Comparison of ENCODE assay signal across 11 cellular contexts in the genomic region with DNA sequence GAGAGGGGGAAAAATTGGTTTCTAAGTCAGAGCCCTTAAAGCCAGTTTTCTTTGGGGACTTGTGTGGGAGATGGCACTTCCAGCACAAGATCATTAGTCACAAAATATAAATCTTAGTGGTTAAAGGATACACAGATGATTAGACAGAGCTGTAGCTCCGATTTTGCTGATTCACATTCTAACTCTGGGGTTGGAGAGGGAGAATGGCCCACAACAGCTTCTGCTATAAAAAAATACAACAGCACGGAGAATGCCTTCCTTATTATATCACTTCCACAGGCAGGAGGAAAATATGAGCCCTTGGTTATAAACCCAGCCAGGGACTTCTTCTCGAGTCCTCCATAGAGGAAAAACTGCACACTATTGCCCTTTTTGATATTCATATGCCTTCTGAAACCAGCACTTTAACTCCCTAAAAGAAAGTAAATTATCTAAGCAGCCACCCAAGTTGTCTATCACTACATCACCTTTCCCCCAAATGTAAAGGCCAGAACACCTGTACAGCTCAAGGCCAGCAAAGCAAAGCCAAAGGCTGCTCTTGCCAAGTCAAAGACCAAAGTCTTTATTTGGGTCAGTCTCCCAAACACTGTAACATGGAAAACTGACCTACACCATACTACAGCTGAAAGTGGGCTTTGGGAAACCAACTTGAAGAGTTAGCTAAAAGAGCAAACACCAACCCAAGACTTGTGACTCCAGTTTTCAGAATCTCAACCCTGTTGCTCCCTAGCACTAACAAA. TPM values are rescaled to one million over a fixed set of nuclear protein-coding genes. Genes with fewer than 3 reads are reported as not detected.
DNase-seq lines count a peak whose midpoint lies in the region; ATAC-seq and TF ChIP-seq lines count a peak whose summit lies in the region.
"Had no signal": no experiment of that assay in that cellular context is flagged by ENCODE, and none has a peak within 500 bp of the region (broad histone marks: within the 10 kb centered on the region; RNA-seq: fewer than 3 reads in every experiment).

No MANE protein-coding gene starts in this region.

- H2BK15ac ChIP-seq in neuronal stem cell (ENCODE audit: low read length) = no peak overlapping the region

- H3K36me3 ChIP-seq in GM23248 (ENCODE audit: low read depth) = peaks cover 23% of the 10 kb centered on the region
- no peaks in the 10 kb centered on the region for H3K36me3 ChIP-seq in smooth muscle cell (ENCODE audit: low read depth)
- H3K36me3 ChIP-seq in neuronal stem cell (replicated peaks in 1 of 2; ENCODE audit: control insufficient read depth in 2 of 2, insufficient read depth in 2 of 2, low read length in 2 of 2) = peaks cover 23 to 63% of the 10 kb centered on the region in 2 donors

- peaks cover 43% of the 10 kb centered on the region for H3K4me1 Mint-ChIP-seq in T-helper 17 cell

- peaks cover 93% of the 10 kb centered on the region for H3K79me2 ChIP-seq in GM23248 (ENCODE audit: insufficient read depth)
- H3K79me2 ChIP-seq in smooth muscle cell (ENCODE audit: low read depth) = peaks cover 51% of the 10 kb centered on the region

- no peaks in the 10 kb centered on the region for H3K9me3 ChIP-seq in GM23248 (ENCODE audit: low read depth)
- H3K9me3 ChIP-seq in T-helper 17 cell (ENCODE audit: control insufficient read depth, low read length, poor library complexity, severe bottlenecking) = no peaks in the 10 kb centered on the region
- no peaks in the 10 kb centered on the region for H3K9me3 ChIP-seq in smooth muscle cell (replicated peaks; ENCODE audit: low read depth)
- H3K9me3 ChIP-seq in neuronal stem cell (replicated peaks in 1 of 2; ENCODE audit: control insufficient read depth in 2 of 2, insufficient read depth in 1 of 2, low read depth in 1 of 2, low read length in 2 of 2) = no peaks in the 10 kb centered on the region

- TF ChIP-seq CTCF in foreskin fibroblast (IDR thresholded peaks at IDR 0.05; ENCODE audit: low read depth, low read length) (no peak), smooth muscle cell (IDR thresholded peaks at IDR 0.05; ENCODE audit: borderline replicate concordance, insufficient read depth, poor library complexity, severe bottlenecking) (no peak)

- H2AFZ ChIP-seq in GM23248 (no peak overlapping the region), smooth muscle cell (ENCODE audit: low read depth) (no peak overlapping the region), neuronal stem cell (ENCODE audit: low read length) (no peak overlapping the region)

- no peak overlapping the region for H3K14ac ChIP-seq in neuronal stem cell (ENCODE audit: low read length)

- DNase-seq in GM23248 = peak; percentile 94
- DNase-seq in T-helper 17 cell = no peak
- peak; percentile 83 to 84 for DNase-seq in foreskin fibroblast
- no peak for DNase-seq in smooth muscle cell (lab: John Stamatoyannopoulos, UW; ENCODE audit: unreplicated experiment)
- no peak for DNase-seq in AML-193 (lab: John Stamatoyannopoulos, UW)
- no peak for DNase-seq in DMS153 treated with DMSO at 0.1 percent for 48 hours (lab: John Stamatoyannopoulos, UW; ENCODE audit: unreplicated experiment)
- DNase-seq in neuronal stem cell (ENCODE audit: low spot score) = no peak
- DNase-seq: NCI-H1105 had no signal

- peaks cover 7% of the 10 kb centered on the region for H3K79me1 ChIP-seq in neuronal stem cell (ENCODE audit: low read depth, low read length)

- H2BK5ac ChIP-seq in neuronal stem cell (ENCODE audit: low read length) = no peak overlapping the region

- H3K4me1 ChIP-seq in GM23248 (ENCODE audit: insufficient read depth) (peaks cover 65% of the 10 kb centered on the region), smooth muscle cell (ENCODE audit: low read depth) (peaks cover 25% of the 10 kb centered on the region), neuronal stem cell (ENCODE audit: control insufficient read depth in 2 of 2, insufficient read depth in 1 of 2, low read depth in 1 of 2, low read length in 2 of 2) (peaks cover 0 to 5% of the 10 kb centered on the region in 2 donors)

- H3K9ac ChIP-seq in GM23248 (peak overlapping the region; percentile 78), smooth muscle cell (ENCODE audit: low read depth) (peak overlapping the region; percentile 86), neuronal stem cell (ENCODE audit: low read depth, low read length, poor library complexity) (no peak overlapping the region)

- no peaks in the 10 kb centered on the region for H3K27me3 ChIP-seq in GM23248 (replicated peaks; ENCODE audit: insufficient read depth)
- no peaks in the 10 kb centered on the region for H3K27me3 ChIP-seq in smooth muscle cell (ENCODE audit: low read depth)
- H3K27me3 ChIP-seq in neuronal stem cell (ENCODE audit: control insufficient read depth in 3 of 3, insufficient read depth in 3 of 3, low read depth in 1 of 3, low read length in 3 of 3) = no peaks in the 10 kb centered on the region

- H3F3A ChIP-seq in GM23248 (ENCODE audit: insufficient read depth) (peaks cover 39% of the 10 kb centered on the region), smooth muscle cell (ENCODE audit: low read depth) (peaks cover 18% of the 10 kb centered on the region)

- H4K91ac ChIP-seq in neuronal stem cell (ENCODE audit: low read depth, low read length, poor library complexity) = no peak overlapping the region

- H3K27ac Mint-ChIP-seq in T-helper 17 cell = peak overlapping the region; percentile 85
- H3K27ac Mint-ChIP-seq: dendritic cell treated with granulocyte-macrophage colony-stimulating factor and Interleukin-4, amounts not matched to agents 40 ng/mL and 50 ng/mL, for 4 days had no signal

- H2BK12ac ChIP-seq in neuronal stem cell (ENCODE audit: low read length) = no peak overlapping the region

- H3K4me2 ChIP-seq in GM23248 (ENCODE audit: unreplicated experiment) (peak overlapping the region; percentile 78), smooth muscle cell (peak overlapping the region; percentile 78), neuronal stem cell (ENCODE audit: insufficient read depth, low read length, poor library complexity, severe bottlenecking) (no peak overlapping the region)

- no peak overlapping the region for H2BK120ac ChIP-seq in neuronal stem cell (ENCODE audit: low read depth, low read length)

- H3K27ac ChIP-seq in GM23248 (peak overlapping the region; percentile 92), smooth muscle cell (ENCODE audit: low read depth) (peak overlapping the region; percentile 97), neuronal stem cell (replicated peaks; ENCODE audit: low read length) (no peak overlapping the region)

- 2% methylated on average over 3 of the region's 3 CpGs for WGBS in GM23248 (ENCODE audit: low coverage in 1 of 2, low lambda C conversion rate in 2 of 2, missing lambda C conversion rate in 2 of 2), 2 experiments
- 12% methylated on average over 3 of the region's 3 CpGs for WGBS in smooth muscle cell (ENCODE audit: low lambda C conversion rate)
- WGBS in neuronal stem cell (ENCODE audit: extremely low coverage in 2 of 2, insufficient read length in 2 of 2, insufficient replicate concordance in 1 of 2), 2 donors = no CpG with 5 or more reads among the region's 3 CpGs

- H4K20me1 ChIP-seq in GM23248 (ENCODE audit: insufficient read depth) (0 out of 2 replicates have a peak, but pooled peaks cover 3% of the 10 kb centered on the region), smooth muscle cell (ENCODE audit: low read depth) (peaks cover 54% of the 10 kb centered on the region)

- H3K18ac ChIP-seq in neuronal stem cell (ENCODE audit: low read length) = no peak overlapping the region

- no peak overlapping the region for H4K8ac ChIP-seq in neuronal stem cell (ENCODE audit: low read depth, low read length)

- H3K36me3 Mint-ChIP-seq in T-helper 17 cell (ENCODE audit: low read depth) = peaks cover 9% of the 10 kb centered on the region

- no peak overlapping the region for H3K4ac ChIP-seq in neuronal stem cell (ENCODE audit: low read length)

- H3K4me3 ChIP-seq in GM23248 (peak overlapping the region; percentile 49), foreskin fibroblast (ENCODE audit: low read depth in 1 of 2, low read length in 2 of 2) (peak overlapping the region in 1 of 2 donors; percentile 5), smooth muscle cell (no peak overlapping the region), neuronal stem cell (ENCODE audit: low read length in 2 of 2) (no peak overlapping the region)

- ATAC-seq in T-helper 17 cell (no peak), HG03457 (IDR thresholded peaks at IDR 0.05; ENCODE audit: unreplicated experiment) (no peak)

- H3K23ac ChIP-seq in neuronal stem cell (ENCODE audit: low read depth, low read length, poor library complexity) = no peak overlapping the region

- no peak overlapping the region for H3K4me3 Mint-ChIP-seq in T-helper 17 cell
- H3K4me3 Mint-ChIP-seq: dendritic cell treated with granulocyte-macrophage colony-stimulating factor and Interleukin-4, amounts not matched to agents 40 ng/mL and 50 ng/mL, for 4 days had no signal

- no peak overlapping the region for H2AK5ac ChIP-seq in neuronal stem cell (ENCODE audit: low read depth, low read length)

- H3K9me2 ChIP-seq in GM23248 (ENCODE audit: insufficient read depth) = no peaks in the 10 kb centered on the region

- H3K27me3 Mint-ChIP-seq in T-helper 17 cell = no peaks in the 10 kb centered on the region
- H3K27me3 Mint-ChIP-seq: dendritic cell treated with granulocyte-macrophage colony-stimulating factor and Interleukin-4, amounts not matched to agents 40 ng/mL and 50 ng/mL, for 4 days had no signal

- in situ Hi-C loops in GM23248 (cut with MboI) = no loop called here

RNA-seq across cellular contexts. Expression of gene MRPL14, which starts 10.4 kb away (rescaled TPM):
- 47.6 and 64.7 TPM in 2 replicates for total RNA-seq in GM23248 (2014; rRNA removed; shearing (Covaris generic))
- polyA plus RNA-seq in GM23248 (2016; fragmentation: Nextera tagmentation; extraction: Ambion mirVana) (91.2 and 98.0 TPM in 2 replicates), smooth muscle cell (97.9 and 99.5 TPM in 2 replicates)
- total RNA-seq in T-helper 17 cell (10 to 100 TPM; 13.2 to 13.7 TPM), smooth muscle cell (29.2 and 53.4 TPM in 2 replicates)
- polyA plus RNA-seq in neuronal stem cell (2013, experiment 1 of 2) = 64.6 TPM
- polyA plus RNA-seq in neuronal stem cell (2013, experiment 2 of 2) = 66.2 TPM

RNA-seq across cellular contexts. Expression of gene TMEM63B, which starts 10.5 kb away (rescaled TPM):
- total RNA-seq in GM23248 (2014; rRNA removed; shearing (Covaris generic)) = 29.0 and 43.2 TPM in 2 replicates
- polyA plus RNA-seq in GM23248 (2016; fragmentation: Nextera tagmentation; extraction: Ambion mirVana) (14.1 and 14.3 TPM in 2 replicates), smooth muscle cell (10.8 and 15.8 TPM in 2 replicates)
- total RNA-seq in T-helper 17 cell (10 to 100 TPM; 25.6 to 27.1 TPM), smooth muscle cell (16.0 and 21.2 TPM in 2 replicates)
- 28.8 TPM for polyA plus RNA-seq in neuronal stem cell (2013, experiment 1 of 2)
- 27.4 TPM for polyA plus RNA-seq in neuronal stem cell (2013, experiment 2 of 2)

RNA-seq across cellular contexts. Expression of gene CAPN11, which starts 41.8 kb away (rescaled TPM):
- total RNA-seq in GM23248 (2014; rRNA removed; shearing (Covaris generic)) = under 0.01 TPM in 1 of 2 replicates, not detected in the other
- polyA plus RNA-seq in GM23248 (2016; fragmentation: Nextera tagmentation; extraction: Ambion mirVana) (not detected in 2 replicates), smooth muscle cell (0.31 TPM in 1 of 2 replicates, not detected in the other)
- total RNA-seq in T-helper 17 cell (1 to 10 TPM in 1 of 2 donors, under 1 TPM in 1; 0.26 to 1.0 TPM), smooth muscle cell (not detected in 2 replicates)
- polyA plus RNA-seq in neuronal stem cell (2013, experiment 1 of 2) = 0.17 TPM
- polyA plus RNA-seq in neuronal stem cell (2013, experiment 2 of 2) = 0.14 TPM
- polyA plus RNA-seq: neural cell had no signal

Comparison
In these comparisons a context has a peak if more than half of its experiments do, and no peak if none do; other contexts are left out.
1. DNase-seq: peak in GM23248 (single experiment) and foreskin fibroblast (2 of 2); none in T-helper 17 cell (0 of 3), smooth muscle cell (single experiment), AML-193 (0 of 2), DMS153 treated with DMSO at 0.1 percent for 48 hours (single experiment) and neuronal stem cell (single experiment).